Comparison of ENCODE assay signal across 16 cellular contexts in genomic region chr19:29193116-29193515, GRCh38. TPM values are rescaled to one million over a fixed set of nuclear protein-coding genes. Genes with fewer than 3 reads are reported as not detected.
DNase-seq lines count a peak whose midpoint lies in the region; ATAC-seq lines count a peak whose summit lies in the region.
"Had no signal": no experiment of that assay in that cellular context is flagged by ENCODE, and none has a peak within 500 bp of the region (broad histone marks: within the 10 kb centered on the region; RNA-seq: fewer than 3 reads in every experiment).

No MANE protein-coding gene starts in this region.

- no peak overlapping the region for H3K4me3 Mint-ChIP-seq in naive thymus-derived CD4-positive, alpha-beta T cell
- H3K4me3 Mint-ChIP-seq: CD8-positive, alpha-beta memory T cell; IgD-negative memory B cell had no signal

- H3K27ac Mint-ChIP-seq in naive thymus-derived CD4-positive, alpha-beta T cell, result no peak overlapping the region
- H3K27ac Mint-ChIP-seq: IgD-negative memory B cell had no signal

- H3K9me3 Mint-ChIP-seq in naive thymus-derived CD4-positive, alpha-beta T cell, result peaks cover 0 to 11% (median 4%) of the 10 kb centered on the region in 11 donors

- no peaks in the 10 kb centered on the region for H3K36me3 Mint-ChIP-seq in naive thymus-derived CD4-positive, alpha-beta T cell

- CTCF ChIA-PET in naive thymus-derived CD4-positive, alpha-beta T cell (lab: Charles Lee), result no interaction called here

- H3K4me1 ChIP-seq in BLaER1 treated with 17β-estradiol and CSF1 and Interleukin-3, amounts not matched to agents 10 nM and 100 nM, result peaks cover 6 to 11% (median 9%) of the 10 kb centered on the region in 10 experiments; a peak in 19 of 20 replicates
- no peaks in the 10 kb centered on the region for H3K4me1 ChIP-seq in naive thymus-derived CD4-positive, alpha-beta T cell (ENCODE audit: control insufficient read depth in 2 of 2, insufficient read depth in 2 of 2, low read length in 2 of 2)
- H3K4me1 ChIP-seq: BE2C, SJCRH30 had no signal

- H3K4me2 ChIP-seq in BLaER1 treated with 17β-estradiol and CSF1 and Interleukin-3, amounts not matched to agents 10 nM and 100 nM, result peak overlapping the region; percentile 1 to 69 (median 47); a peak in 21 of 22 replicates

- intact Hi-C loops in head of caudate nucleus (cut with DNase I), result no loop called here
- intact Hi-C loops in naive thymus-derived CD4-positive, alpha-beta T cell (cut with micrococcal nuclease), result no loop called here

- no peaks in the 10 kb centered on the region for H3K36me3 ChIP-seq in BLaER1 treated with 17β-estradiol and CSF1 and Interleukin-3, amounts not matched to agents 10 nM and 100 nM
- no peaks in the 10 kb centered on the region for H3K36me3 ChIP-seq in naive thymus-derived CD4-positive, alpha-beta T cell (ENCODE audit: control insufficient read depth in 2 of 3, insufficient read depth in 3 of 3, low read length in 3 of 3)
- H3K36me3 ChIP-seq: BE2C, SJCRH30 had no signal

- DNase-seq in AML-193 (lab: John Stamatoyannopoulos, UW) (peak; percentile 50 to 51), NCI-H2227 (lab: John Stamatoyannopoulos, UW; ENCODE audit: unreplicated experiment) (peak; percentile 54), head of caudate nucleus (peak in 22 of 42 donors; percentile 10 to 69 (median 30))
- DNase-seq in naive thymus-derived CD4-positive, alpha-beta T cell, result no peak
- DNase-seq: BE2C; CD8-positive, alpha-beta memory T cell; NCI-H69; NK-92 treated with Interleukin-12 subunit alpha and Interleukin-12 subunit beta, amount 100 ng/mL, for 24 hours; OCI-M1; SJCRH30 had no signal

- no peaks in the 10 kb centered on the region for H4K20me1 ChIP-seq in BLaER1 treated with 17β-estradiol and CSF1 and Interleukin-3, amounts not matched to agents 10 nM and 100 nM

- H3K27me3 ChIP-seq in BLaER1 treated with 17β-estradiol and CSF1 and Interleukin-3, amounts not matched to agents 10 nM and 100 nM, result no peaks in the 10 kb centered on the region
- H3K27me3 ChIP-seq in naive thymus-derived CD4-positive, alpha-beta T cell (ENCODE audit: control insufficient read depth in 2 of 2, insufficient read depth in 2 of 2, low read length in 2 of 2), result no peaks in the 10 kb centered on the region
- H3K27me3 ChIP-seq: BE2C had no signal

- no peak overlapping the region for H3K9ac ChIP-seq in BLaER1 treated with 17β-estradiol and CSF1 and Interleukin-3, amounts not matched to agents 10 nM and 100 nM

- ATAC-seq in GM21447 (IDR thresholded peaks at IDR 0.05; ENCODE audit: unreplicated experiment) (no peak), HG02610 (IDR thresholded peaks at IDR 0.05; ENCODE audit: unreplicated experiment) (no peak)
- no peak for ATAC-seq in naive thymus-derived CD4-positive, alpha-beta T cell
- ATAC-seq: HCT116 had no signal

- H3K4me1 Mint-ChIP-seq in naive thymus-derived CD4-positive, alpha-beta T cell, result peaks cover 4 to 7% (median 6%) of the 10 kb centered on the region in 7 donors

- H3K4me3 ChIP-seq in BLaER1 treated with 17β-estradiol and CSF1 and Interleukin-3, amounts not matched to agents 10 nM and 100 nM, result no peak overlapping the region
- no peak overlapping the region for H3K4me3 ChIP-seq in naive thymus-derived CD4-positive, alpha-beta T cell (ENCODE audit: low read length)
- H3K4me3 ChIP-seq: SJCRH30 had no signal

- peaks cover 0 to 5% (median 1%) of the 10 kb centered on the region in 5 donors for H3K27me3 Mint-ChIP-seq in naive thymus-derived CD4-positive, alpha-beta T cell
- H3K27me3 Mint-ChIP-seq: IgD-negative memory B cell had no signal

- POLR2A ChIA-PET in naive thymus-derived CD4-positive, alpha-beta T cell (lab: Charles Lee), result no interaction called here

- no peak overlapping the region; a peak in 1 of 22 replicates for H3K27ac ChIP-seq in BLaER1 treated with 17β-estradiol and CSF1 and Interleukin-3, amounts not matched to agents 10 nM and 100 nM
- no peak overlapping the region for H3K27ac ChIP-seq in naive thymus-derived CD4-positive, alpha-beta T cell (ENCODE audit: low read depth, low read length)
- H3K27ac ChIP-seq: RWPE1, SJCRH30 had no signal

- H3K9me3 ChIP-seq in BLaER1 treated with 17β-estradiol and CSF1 and Interleukin-3, amounts not matched to agents 10 nM and 100 nM (replicated peaks in 1 of 11), result peaks cover 9 to 12% (median 10%) of the 10 kb centered on the region in 11 experiments
- no peaks in the 10 kb centered on the region for H3K9me3 ChIP-seq in naive thymus-derived CD4-positive, alpha-beta T cell (ENCODE audit: control insufficient read depth in 2 of 3, low read length in 3 of 3)
- H3K9me3 ChIP-seq: BE2C, SJCRH30 had no signal

RNA-seq across cellular contexts. Expression of gene UQCRFS1, which starts 19.8 kb away (rescaled TPM):
- total RNA-seq in naive thymus-derived CD4-positive, alpha-beta T cell, result 10 to 100 TPM; 16.1 to 28.3 (median 23.9) TPM
- polyA plus RNA-seq in naive thymus-derived CD4-positive, alpha-beta T cell, result 10 to 100 TPM; 65.9 to 77.2 TPM

Comparison
In these comparisons a context has a peak if more than half of its experiments do, and no peak if none do; other contexts are left out.
1. DNase-seq: peak in AML-193 (2 of 2), NCI-H2227 (single experiment) and head of caudate nucleus (22 of 42); none in naive thymus-derived CD4-positive, alpha-beta T cell (0 of 9).